17 cellular contexts compared by ENCODE assay signal in genomic region chr5:64206653-64207052, GRCh38. TPM values are rescaled to one million over a fixed set of nuclear protein-coding genes. Genes with fewer than 3 reads are reported as not detected.
"Had no signal": no experiment of that assay in that cellular context is flagged by ENCODE, and none has a peak within 500 bp of the region (broad histone marks: within the 10 kb centered on the region; RNA-seq: fewer than 3 reads in every experiment).

No MANE protein-coding gene starts in this region.

- H3K27ac ChIP-seq: cardiac muscle cell, psoas muscle, testis had no signal

- DNase-seq: activated CD4-positive, alpha-beta T cell treated with anti-CD3 and anti-CD28 coated beads for 48 hours; activated CD8-positive, alpha-beta memory T cell treated with anti-CD3 and anti-CD28 coated beads, Interleukin-2, amount 50 U/mL, for 48 hours; activated CD8-positive, alpha-beta T cell treated with anti-CD3 and anti-CD28 coated beads, Interleukin-2, amount 10 ng/mL, durations not matched to agents 7 days and 5 days; activated naive CD8-positive, alpha-beta T cell treated with anti-CD3 and anti-CD28 coated beads, Interleukin-2, amount 10 ng/mL, durations not matched to agents 7 days and 5 days; anterior cingulate cortex; effector CD4-positive, alpha-beta T cell; erythroblast; left colon; mucosa of descending colon; natural killer cell; nucleus accumbens; psoas muscle; stimulated activated CD4-positive, alpha-beta T cell treated with anti-CD3 and anti-CD28 coated beads, Interleukin-4, amount 100 ng/mL, for 1 hour; stimulated activated CD8-positive, alpha-beta memory T cell treated with anti-CD3 and anti-CD28 coated beads, Interleukin-4, amount 100 ng/mL, for 48 hours; stimulated activated naive CD8-positive, alpha-beta T cell treated with anti-CD3 and anti-CD28 coated beads, Interleukin-15, amount 100 ng/mL, for 72 hours; testis had no signal

- H3K9me3 Mint-ChIP-seq: activated naive CD8-positive, alpha-beta T cell treated with anti-CD3 and anti-CD28 coated beads, Interleukin-2, amount 10 ng/mL, durations not matched to agents 7 days and 5 days; stimulated activated naive CD8-positive, alpha-beta T cell treated with anti-CD3 and anti-CD28 coated beads, Interleukin-15, amount 100 ng/mL, for 72 hours had no signal

- H3K4me1 Mint-ChIP-seq: activated naive CD8-positive, alpha-beta T cell treated with anti-CD3 and anti-CD28 coated beads, Interleukin-2, amount 10 ng/mL, durations not matched to agents 7 days and 5 days; natural killer cell; stimulated activated naive CD8-positive, alpha-beta T cell treated with anti-CD3 and anti-CD28 coated beads, Interleukin-15, amount 100 ng/mL, for 72 hours had no signal

- H3K36me3 Mint-ChIP-seq: activated naive CD8-positive, alpha-beta T cell treated with anti-CD3 and anti-CD28 coated beads, Interleukin-2, amount 10 ng/mL, durations not matched to agents 7 days and 5 days; natural killer cell had no signal

- H3K27me3 ChIP-seq: cardiac muscle cell, testis had no signal

- H3K27me3 Mint-ChIP-seq: activated naive CD8-positive, alpha-beta T cell treated with anti-CD3 and anti-CD28 coated beads, Interleukin-2, amount 10 ng/mL, durations not matched to agents 7 days and 5 days; stimulated activated naive CD8-positive, alpha-beta T cell treated with anti-CD3 and anti-CD28 coated beads, Interleukin-15, amount 100 ng/mL, for 72 hours had no signal

- ATAC-seq: activated CD8-positive, alpha-beta T cell treated with anti-CD3 and anti-CD28 coated beads, Interleukin-2, amount 10 ng/mL, durations not matched to agents 7 days and 5 days; left colon; mucosa of descending colon; natural killer cell; psoas muscle; stimulated activated naive CD8-positive, alpha-beta T cell treated with anti-CD3 and anti-CD28 coated beads, Interleukin-15, amount 100 ng/mL, for 72 hours had no signal

- H3K9me3 ChIP-seq: mucosa of descending colon, psoas muscle, testis had no signal

- H3K27ac Mint-ChIP-seq: activated CD8-positive, alpha-beta T cell treated with anti-CD3 and anti-CD28 coated beads, Interleukin-2, amount 10 ng/mL, durations not matched to agents 7 days and 5 days; activated naive CD8-positive, alpha-beta T cell treated with anti-CD3 and anti-CD28 coated beads, Interleukin-2, amount 10 ng/mL, durations not matched to agents 7 days and 5 days; natural killer cell; stimulated activated naive CD8-positive, alpha-beta T cell treated with anti-CD3 and anti-CD28 coated beads, Interleukin-15, amount 100 ng/mL, for 72 hours had no signal

- H3K4me1 ChIP-seq: psoas muscle, testis had no signal

- H3K4me3 Mint-ChIP-seq: activated CD8-positive, alpha-beta T cell treated with anti-CD3 and anti-CD28 coated beads, Interleukin-2, amount 10 ng/mL, durations not matched to agents 7 days and 5 days; activated naive CD8-positive, alpha-beta T cell treated with anti-CD3 and anti-CD28 coated beads, Interleukin-2, amount 10 ng/mL, durations not matched to agents 7 days and 5 days; natural killer cell; stimulated activated naive CD8-positive, alpha-beta T cell treated with anti-CD3 and anti-CD28 coated beads, Interleukin-15, amount 100 ng/mL, for 72 hours had no signal

- H3K4me3 ChIP-seq: cardiac muscle cell, mucosa of descending colon, psoas muscle, testis had no signal

- H3K36me3 ChIP-seq: cardiac muscle cell had no signal

RNA-seq across cellular contexts. Expression of gene RNF180, which starts 41.0 kb away (rescaled TPM):
- total RNA-seq: activated CD8-positive, alpha-beta T cell treated with anti-CD3 and anti-CD28 coated beads, Interleukin-2, amount 10 ng/mL, durations not matched to agents 7 days and 5 days; activated naive CD8-positive, alpha-beta T cell treated with anti-CD3 and anti-CD28 coated beads, Interleukin-2, amount 10 ng/mL, durations not matched to agents 7 days and 5 days; natural killer cell had no signal
